2 cellular contexts compared by ENCODE assay signal in genomic region chr14:72907886-72908285, GRCh38.
TF ChIP-seq lines count a peak whose summit lies in the region.

No MANE protein-coding gene starts in this region.

TF ChIP-seq in Ishikawa, 13 proteins besides CTCF, POLR2A, EP300 and RAD21:
- TF ChIP-seq USF1 (IDR thresholded peaks at IDR 0.05) (no peak), TAF1 (IDR thresholded peaks at IDR 0.05; ENCODE audit: low read depth) (no peak), CEBPB (IDR thresholded peaks at IDR 0.05) (no peak), NFIC (IDR thresholded peaks at IDR 0.05) (peak; percentile 45; the same call in 1 of the 2 replicates), TCF12 (IDR thresholded peaks at IDR 0.05; ENCODE audit: low read depth) (peak; percentile 78), ZBTB7A (IDR thresholded peaks at IDR 0.05; ENCODE audit: low read depth) (no peak), EGR1 (IDR thresholded peaks at IDR 0.05) (0 out of 2 replicates have a peak, but pooled peaks have one; percentile 53), YY1 (IDR thresholded peaks at IDR 0.05; ENCODE audit: low read depth) (no peak), TEAD4 (IDR thresholded peaks at IDR 0.05) (peak; percentile 51), CREB1 (IDR thresholded peaks at IDR 0.05; ENCODE audit: low read depth) (no peak), MAX (IDR thresholded peaks at IDR 0.05) (peak; percentile 29; the same call in 1 of the 2 replicates), FOXM1 (IDR thresholded peaks at IDR 0.05; ENCODE audit: borderline replicate concordance, low read depth) (no peak; the same call in 1 of the 2 replicates)
- TF ChIP-seq, protein P1, sequence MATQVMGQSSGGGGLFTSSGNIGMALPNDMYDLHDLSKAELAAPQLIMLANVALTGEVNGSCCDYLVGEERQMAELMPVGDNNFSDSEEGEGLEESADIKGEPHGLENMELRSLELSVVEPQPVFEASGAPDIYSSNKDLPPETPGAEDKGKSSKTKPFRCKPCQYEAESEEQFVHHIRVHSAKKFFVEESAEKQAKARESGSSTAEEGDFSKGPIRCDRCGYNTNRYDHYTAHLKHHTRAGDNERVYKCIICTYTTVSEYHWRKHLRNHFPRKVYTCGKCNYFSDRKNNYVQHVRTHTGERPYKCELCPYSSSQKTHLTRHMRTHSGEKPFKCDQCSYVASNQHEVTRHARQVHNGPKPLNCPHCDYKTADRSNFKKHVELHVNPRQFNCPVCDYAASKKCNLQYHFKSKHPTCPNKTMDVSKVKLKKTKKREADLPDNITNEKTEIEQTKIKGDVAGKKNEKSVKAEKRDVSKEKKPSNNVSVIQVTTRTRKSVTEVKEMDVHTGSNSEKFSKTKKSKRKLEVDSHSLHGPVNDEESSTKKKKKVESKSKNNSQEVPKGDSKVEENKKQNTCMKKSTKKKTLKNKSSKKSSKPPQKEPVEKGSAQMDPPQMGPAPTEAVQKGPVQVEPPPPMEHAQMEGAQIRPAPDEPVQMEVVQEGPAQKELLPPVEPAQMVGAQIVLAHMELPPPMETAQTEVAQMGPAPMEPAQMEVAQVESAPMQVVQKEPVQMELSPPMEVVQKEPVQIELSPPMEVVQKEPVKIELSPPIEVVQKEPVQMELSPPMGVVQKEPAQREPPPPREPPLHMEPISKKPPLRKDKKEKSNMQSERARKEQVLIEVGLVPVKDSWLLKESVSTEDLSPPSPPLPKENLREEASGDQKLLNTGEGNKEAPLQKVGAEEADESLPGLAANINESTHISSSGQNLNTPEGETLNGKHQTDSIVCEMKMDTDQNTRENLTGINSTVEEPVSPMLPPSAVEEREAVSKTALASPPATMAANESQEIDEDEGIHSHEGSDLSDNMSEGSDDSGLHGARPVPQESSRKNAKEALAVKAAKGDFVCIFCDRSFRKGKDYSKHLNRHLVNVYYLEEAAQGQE (IDR thresholded peaks at IDR 0.05; ENCODE audit: low read depth): no peak

TF ChIP-seq in K562, 482 proteins besides CTCF, POLR2A, EP300 and RAD21 (continues in another document):
- TF ChIP-seq CREM (IDR thresholded peaks at IDR 0.05; ENCODE audit: low read depth) (0 out of 2 replicates have a peak, but pooled peaks have one; percentile 4), ZNF445 (CRISPR knock-in tag; IDR thresholded peaks at IDR 0.05; ENCODE audit: low read depth) (no peak), E2F6 (IDR thresholded peaks at IDR 0.05; ENCODE audit: borderline replicate concordance in 1 of 2, extremely low read depth in 1 of 2, insufficient read depth in 1 of 2, insufficient read length in 1 of 2, low read depth in 1 of 2, low read length in 1 of 2, poor library complexity in 1 of 2, severe bottlenecking in 1 of 2) (peak in 1 of 2 experiments; percentile 47), JUN (IDR thresholded peaks at IDR 0.05; ENCODE audit: borderline replicate concordance, low read depth, low read length) (peak; percentile 68), JUN (CRISPR knock-in tag; IDR thresholded peaks at IDR 0.05; ENCODE audit: borderline replicate concordance) (no peak), EP400 (IDR thresholded peaks at IDR 0.05) (peak; percentile 73), TBP (optimal IDR thresholded peaks at IDR 0.05; ENCODE audit: low read depth, low read length) (peak; percentile 76), NR2C2 (CRISPR knock-in tag; IDR thresholded peaks at IDR 0.05) (no peak), NR2C2 (tag; IDR thresholded peaks at IDR 0.05) (peak; percentile 41; the same call in 1 of the 2 replicates), SLC30A9 (CRISPR knock-in tag; IDR thresholded peaks at IDR 0.05) (no peak), PML (IDR thresholded peaks at IDR 0.05; ENCODE audit: low read length) (0 out of 2 replicates have a peak, but pooled peaks have one; percentile 13), BRD9 (IDR thresholded peaks at IDR 0.05; ENCODE audit: low read depth, partially characterized antibody) (peak; percentile 14), FOSL1 (tag; conservative IDR thresholded peaks at IDR 0.05) (peak; percentile 85), ZSCAN32 (CRISPR knock-in tag; IDR thresholded peaks at IDR 0.05) (0 out of 2 replicates have a peak, but pooled peaks have one; percentile 57), JUND (IDR thresholded peaks at IDR 0.05; ENCODE audit: borderline replicate concordance, low read depth, low read length) (peak; percentile 73), JUND (tag; IDR thresholded peaks at IDR 0.05; ENCODE audit: borderline replicate concordance, low read depth, low read length) (no peak), TBL1XR1 (IDR thresholded peaks at IDR 0.05; ENCODE audit: low read length in 2 of 2) (peak in 1 of 2 experiments; percentile 33; a peak in 1 of 4 replicates), MEF2A (IDR thresholded peaks at IDR 0.05; ENCODE audit: control insufficient read depth, low read depth, low read length) (peak; percentile 46; the same call in 1 of the 2 replicates), SIN3A (IDR thresholded peaks at IDR 0.05; ENCODE audit: borderline replicate concordance in 2 of 2, control insufficient read depth in 1 of 2, low read depth in 2 of 2, low read length in 2 of 2) (no peak), E2F1 (CRISPR knock-in tag; IDR thresholded peaks at IDR 0.05) (no peak), ATF7 (IDR thresholded peaks at IDR 0.05) (peak; percentile 48; the same call in 1 of the 2 replicates), MYC (IDR thresholded peaks at IDR 0.05; ENCODE audit: low read depth, low read length) (peak; percentile 74), MYC (CRISPR knock-in tag; IDR thresholded peaks at IDR 0.05; ENCODE audit: borderline replicate concordance, low read depth) (no peak), SPI1 (IDR thresholded peaks at IDR 0.05; ENCODE audit: borderline replicate concordance, low read depth, low read length) (no peak), L3MBTL2 (IDR thresholded peaks at IDR 0.05) (peak; percentile 70), ATF3 (IDR thresholded peaks at IDR 0.05) (peak; percentile 78), ATF3 (CRISPR knock-in tag; conservative IDR thresholded peaks at IDR 0.05) (no peak), RFX5 (IDR thresholded peaks at IDR 0.05; ENCODE audit: low read depth, low read length) (no peak), KLF16 (IDR thresholded peaks at IDR 0.05) (no peak), MBD2 (IDR thresholded peaks at IDR 0.05; ENCODE audit: borderline replicate concordance, low read depth) (0 out of 2 replicates have a peak, but pooled peaks have one; percentile 11), RCOR1 (IDR thresholded peaks at IDR 0.05; ENCODE audit: borderline replicate concordance in 1 of 2, low read depth in 2 of 2, low read length in 2 of 2) (peak in 1 of 2 experiments; percentile 31; a peak in 1 of 4 replicates), POLR2H (tag; IDR thresholded peaks at IDR 0.05; ENCODE audit: low read depth) (no peak), ETS1 (conservative IDR thresholded peaks at IDR 0.05; ENCODE audit: control insufficient read depth, low read depth, low read length) (no peak), SRF (CRISPR knock-in tag; IDR thresholded peaks at IDR 0.05) (peak in 1 of 2 experiments; percentile 1; a peak in 1 of 4 replicates), ZNF274 (IDR thresholded peaks at IDR 0.05; ENCODE audit: borderline replicate concordance, low read depth, low read length) (no peak), BHLHE40 (IDR thresholded peaks at IDR 0.05; ENCODE audit: low read length) (peak; percentile 21; the same call in 1 of the 2 replicates), KDM5B (IDR thresholded peaks at IDR 0.05; ENCODE audit: insufficient replicate concordance, low read depth, low read length) (peak; percentile 24), POLR2AphosphoS5 (IDR thresholded peaks at IDR 0.05; ENCODE audit: control insufficient read depth, insufficient read depth, low read depth, low read length) (peak; percentile 46; the same call in 1 of the 2 replicates)
- TF ChIP-seq, protein P2, sequence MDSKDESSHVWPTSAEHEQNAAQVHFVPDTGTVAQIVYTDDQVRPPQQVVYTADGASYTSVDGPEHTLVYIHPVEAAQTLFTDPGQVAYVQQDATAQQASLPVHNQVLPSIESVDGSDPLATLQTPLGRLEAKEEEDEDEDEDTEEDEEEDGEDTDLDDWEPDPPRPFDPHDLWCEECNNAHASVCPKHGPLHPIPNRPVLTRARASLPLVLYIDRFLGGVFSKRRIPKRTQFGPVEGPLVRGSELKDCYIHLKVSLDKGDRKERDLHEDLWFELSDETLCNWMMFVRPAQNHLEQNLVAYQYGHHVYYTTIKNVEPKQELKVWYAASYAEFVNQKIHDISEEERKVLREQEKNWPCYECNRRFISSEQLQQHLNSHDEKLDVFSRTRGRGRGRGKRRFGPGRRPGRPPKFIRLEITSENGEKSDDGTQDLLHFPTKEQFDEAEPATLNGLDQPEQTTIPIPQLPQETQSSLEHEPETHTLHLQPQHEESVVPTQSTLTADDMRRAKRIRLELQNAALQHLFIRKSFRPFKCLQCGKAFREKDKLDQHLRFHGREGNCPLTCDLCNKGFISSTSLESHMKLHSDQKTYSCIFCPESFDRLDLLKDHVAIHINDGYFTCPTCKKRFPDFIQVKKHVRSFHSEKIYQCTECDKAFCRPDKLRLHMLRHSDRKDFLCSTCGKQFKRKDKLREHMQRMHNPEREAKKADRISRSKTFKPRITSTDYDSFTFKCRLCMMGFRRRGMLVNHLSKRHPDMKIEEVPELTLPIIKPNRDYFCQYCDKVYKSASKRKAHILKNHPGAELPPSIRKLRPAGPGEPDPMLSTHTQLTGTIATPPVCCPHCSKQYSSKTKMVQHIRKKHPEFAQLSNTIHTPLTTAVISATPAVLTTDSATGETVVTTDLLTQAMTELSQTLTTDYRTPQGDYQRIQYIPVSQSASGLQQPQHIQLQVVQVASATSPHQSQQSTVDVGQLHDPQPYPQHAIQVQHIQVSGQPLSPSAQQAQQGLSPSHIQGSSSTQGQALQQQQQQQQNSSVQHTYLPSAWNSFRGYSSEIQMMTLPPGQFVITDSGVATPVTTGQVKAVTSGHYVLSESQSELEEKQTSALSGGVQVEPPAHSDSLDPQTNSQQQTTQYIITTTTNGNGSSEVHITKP (IDR thresholded peaks at IDR 0.05; ENCODE audit: partially characterized antibody): peak; percentile 57
- TF ChIP-seq, protein P3, sequence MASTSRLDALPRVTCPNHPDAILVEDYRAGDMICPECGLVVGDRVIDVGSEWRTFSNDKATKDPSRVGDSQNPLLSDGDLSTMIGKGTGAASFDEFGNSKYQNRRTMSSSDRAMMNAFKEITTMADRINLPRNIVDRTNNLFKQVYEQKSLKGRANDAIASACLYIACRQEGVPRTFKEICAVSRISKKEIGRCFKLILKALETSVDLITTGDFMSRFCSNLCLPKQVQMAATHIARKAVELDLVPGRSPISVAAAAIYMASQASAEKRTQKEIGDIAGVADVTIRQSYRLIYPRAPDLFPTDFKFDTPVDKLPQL (IDR thresholded peaks at IDR 0.05; ENCODE audit: extremely low read depth, insufficient read length): peak; percentile 39
